In the genomic region with DNA sequence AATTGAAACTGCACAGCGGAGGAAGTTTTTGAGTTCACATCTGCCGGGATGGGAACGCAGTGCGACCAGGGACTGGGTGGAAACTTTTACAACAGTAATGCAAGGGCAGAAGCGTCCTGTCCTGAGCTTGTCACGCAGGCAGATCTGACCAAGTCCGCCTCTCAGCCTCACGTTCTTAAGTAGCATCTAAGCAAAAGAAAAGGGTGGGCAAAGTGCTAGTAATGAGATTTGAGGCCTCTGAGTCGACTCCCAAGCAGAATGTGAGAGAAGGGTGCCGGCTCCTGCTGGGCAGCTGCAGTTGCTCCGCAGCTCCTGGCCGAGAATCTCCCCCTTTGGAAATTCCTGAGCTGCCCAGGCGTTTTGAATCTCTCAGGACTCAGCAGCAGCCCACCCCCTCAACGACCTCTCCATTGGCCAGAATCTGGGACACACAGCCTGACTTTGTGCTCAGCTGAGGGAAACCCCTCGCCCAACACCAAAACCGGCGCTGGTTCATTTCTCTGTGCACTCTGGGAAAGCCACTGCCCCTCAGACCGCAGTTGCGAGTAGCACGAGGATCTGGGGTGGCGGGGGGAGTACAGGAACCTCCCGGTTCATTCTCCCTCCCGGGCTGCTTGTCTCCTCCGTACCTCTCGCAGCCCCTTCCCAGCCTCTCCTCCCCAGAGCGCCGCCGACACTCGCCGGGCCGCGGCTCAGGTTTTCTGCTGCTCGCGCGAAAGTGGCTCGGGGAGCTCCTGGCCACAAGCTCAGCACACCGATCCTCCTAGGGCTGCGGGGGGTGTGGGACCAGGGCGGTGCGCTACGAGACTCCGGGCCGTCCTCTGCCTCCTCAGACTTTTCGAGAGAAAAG, we compare ENCODE assay signal across 9 cellular contexts. TPM values are rescaled to one million over a fixed set of nuclear protein-coding genes. Genes with fewer than 3 reads are reported as not detected.
DNase-seq lines count a peak whose midpoint lies in the region; ATAC-seq and TF ChIP-seq lines count a peak whose summit lies in the region.
"Had no signal": no experiment of that assay in that cellular context is flagged by ENCODE, and none has a peak within 500 bp of the region (broad histone marks: within the 10 kb centered on the region; RNA-seq: fewer than 3 reads in every experiment).

No MANE protein-coding gene starts in this region.

- H3K27ac ChIP-seq in Peyer's patch (peak overlapping the region; percentile 61 to 81 (median 69)), heart right ventricle (peak overlapping the region; percentile 81 to 99 (median 96)), rectal smooth muscle tissue (ENCODE audit: low read depth, low read length) (peak overlapping the region; percentile 22)
- H3K27ac ChIP-seq: 22Rv1 had no signal

- TF ChIP-seq CTCF in Peyer's patch (IDR thresholded peaks at IDR 0.05) (no peak), heart right ventricle (IDR thresholded peaks at IDR 0.05) (no peak)

- TF ChIP-seq POLR2A in Peyer's patch (IDR thresholded peaks at IDR 0.05): no peak

- no peak overlapping the region for H3K9ac ChIP-seq in rectal smooth muscle tissue (ENCODE audit: low read length)

- H3K9me3 ChIP-seq in Peyer's patch (no peaks in the 10 kb centered on the region), heart right ventricle (peaks cover 0 to 14% (median 0%) of the 10 kb centered on the region in 11 donors)

- peak overlapping the region; percentile 43 to 66 (median 56) for H3K4me3 ChIP-seq in Peyer's patch
- peak overlapping the region; percentile 56 to 90 (median 71) for H3K4me3 ChIP-seq in heart right ventricle
- peak overlapping the region; percentile 69 for H3K4me3 ChIP-seq in rectal smooth muscle tissue (ENCODE audit: low read length)

- ATAC-seq in HG02885 (IDR thresholded peaks at IDR 0.05; ENCODE audit: poor library complexity, unreplicated experiment) (peak; percentile 63), heart right ventricle (peak; percentile 26 to 67 (median 46))

- H3K27me3 ChIP-seq in Peyer's patch: no peaks in the 10 kb centered on the region
- H3K27me3 ChIP-seq in heart right ventricle: no peaks in the 10 kb centered on the region
- peaks cover 12% of the 10 kb centered on the region for H3K27me3 ChIP-seq in rectal smooth muscle tissue (ENCODE audit: control insufficient read depth, insufficient read depth, low read length)

- intact Hi-C loops in heart right ventricle (cut with DNase I): loop anchor here (2.0 to 10.0 kb wide), 17 partner anchors 31 to 314 kb away; partner anchors contain the start of gene DPH5 (in 4 of the 10)

- 0 to 1% methylated on average over 44 of the region's 44 CpGs for WGBS in heart right ventricle, 2 donors

- H3K36me3 ChIP-seq in Peyer's patch (no peaks in the 10 kb centered on the region), heart right ventricle (peaks cover 0 to 21% (median 0%) of the 10 kb centered on the region in 9 donors), rectal smooth muscle tissue (ENCODE audit: control insufficient read depth, insufficient read depth, low read length) (no peaks in the 10 kb centered on the region)

- peaks cover 0 to 26% (median 11%) of the 10 kb centered on the region in 4 donors for H3K4me1 ChIP-seq in Peyer's patch
- peaks cover 0 to 31% (median 16%) of the 10 kb centered on the region in 9 donors for H3K4me1 ChIP-seq in heart right ventricle
- peaks cover 3% of the 10 kb centered on the region for H3K4me1 ChIP-seq in rectal smooth muscle tissue (ENCODE audit: control insufficient read depth, insufficient read depth, low read length)

- peak; percentile 64 for DNase-seq in DMS 273 (lab: John Stamatoyannopoulos, UW; ENCODE audit: unreplicated experiment)
- DNase-seq in DMS 273 treated with DMSO at 0.1 percent for 48 hours (lab: John Stamatoyannopoulos, UW): no peak
- DNase-seq in Peyer's patch: peak; percentile 53 to 74 (median 63)
- DNase-seq in activated naive CD4-positive, alpha-beta T cell treated with anti-CD3 and anti-CD28 coated beads, Interleukin-2, amount 50 U/mL, for 16 hours: peak; percentile 64
- peak; percentile 35 to 50 for DNase-seq in heart right ventricle
- DNase-seq in HUDEP-2 (lab: John Stamatoyannopoulos, UW; ENCODE audit: unreplicated experiment in 76 of 76): no peak

RNA-seq across cellular contexts. Expression of gene S1PR1, which starts 0.9 kb away (rescaled TPM):
- 10 to 100 TPM in 3 of 4 donors, 1 to 10 TPM in 1; 3.0 to 27.2 (median 19.3) TPM for total RNA-seq in Peyer's patch
- 10 to 100 TPM; 37.4 to 82.2 (median 55.2) TPM for total RNA-seq in heart right ventricle
- polyA plus RNA-seq in heart right ventricle: 10 to 100 TPM; 50.3 to 51.2 TPM

Comparison
In these comparisons a context has a peak if more than half of its experiments do, and no peak if none do; other contexts are left out.
1. DNase-seq: peak in DMS 273 (single experiment), Peyer's patch (3 of 3), activated naive CD4-positive, alpha-beta T cell treated with anti-CD3 and anti-CD28 coated beads, Interleukin-2, amount 50 U/mL, for 16 hours (single experiment) and heart right ventricle (2 of 2); none in DMS 273 treated with DMSO at 0.1 percent for 48 hours (single experiment) and HUDEP-2 (0 of 76).
2. H3K27ac ChIP-seq: peak in every context shown above with its lines; median percentile 96 in heart right ventricle; 69 in Peyer's patch; 22 in rectal smooth muscle tissue.
3. Peak in every context shown above with its lines, with median percentiles within 50 percentile points of each other: H3K4me3 ChIP-seq.